ENCODE assay signal across 18 cellular contexts in genomic region chr15:37793851-37794250, GRCh38.
DNase-seq lines count a peak whose midpoint lies in the region; ATAC-seq and TF ChIP-seq lines count a peak whose summit lies in the region.
"Had no signal": no experiment of that assay in that cellular context is flagged by ENCODE, and none has a peak within 500 bp of the region (broad histone marks: within the 10 kb centered on the region; RNA-seq: fewer than 3 reads in every experiment).

No MANE protein-coding gene starts in this region.

- peak; percentile 38 for DNase-seq in BE2C
- DNase-seq in HT1080 (ENCODE audit: low read depth) = peak; percentile 17
- no peak for DNase-seq in kidney epithelial cell (ENCODE audit: low read depth)
- no peak for DNase-seq in stimulated activated CD4-positive, alpha-beta T cell treated with anti-CD3 and anti-CD28 coated beads, Interleukin-4, amount 100 ng/mL, for 4 hours
- DNase-seq in activated naive CD4-positive, alpha-beta T cell treated with anti-CD3 and anti-CD28 coated beads, Interleukin-2, amount 50 U/mL, for 72 hours (ENCODE audit: low spot score in 2 of 2) = no peak
- no peak for DNase-seq in Right ventricle myocardium inferior (ENCODE audit: missing footprints)
- DNase-seq: activated CD8-positive, alpha-beta memory T cell treated with anti-CD3 and anti-CD28 coated beads, Interleukin-2, amount 50 U/mL, for 48 hours; C1 segment of cervical spinal cord; midbrain; NCI-H1436 treated with DMSO at 0.1 percent for 48 hours; NCI-H524 treated with DMSO at 0.1 percent for 48 hours; psoas muscle; stimulated activated CD4-positive, alpha-beta T cell treated with anti-CD3 and anti-CD28 coated beads, Interleukin-4, amount 100 ng/mL, for 24 hours; stimulated activated naive CD8-positive, alpha-beta T cell treated with anti-CD3 and anti-CD28 coated beads, Interleukin-15, Interleukin-2, amounts not matched to agents 100 U/mL and 50 U/mL, for 24 hours had no signal

- H3K27me3 ChIP-seq in BE2C = no peaks in the 10 kb centered on the region
- no peaks in the 10 kb centered on the region for H3K27me3 ChIP-seq in kidney epithelial cell (ENCODE audit: control insufficient read depth, insufficient read depth, low read length)
- H3K27me3 ChIP-seq: esophagus muscularis mucosa, SJSA1 had no signal

- TF ChIP-seq CTCF in BE2C (IDR thresholded peaks at IDR 0.05; ENCODE audit: low read depth, low read length) = peak; percentile 72
- TF ChIP-seq CTCF in VCaP (conservative IDR thresholded peaks at IDR 0.05) = peak; percentile 20; the same call in 1 of the 2 replicates
- TF ChIP-seq CTCF in kidney epithelial cell (IDR thresholded peaks at IDR 0.05; ENCODE audit: insufficient read depth, low read length, poor library complexity, severe bottlenecking) = peak; percentile 41

- peaks cover 16% of the 10 kb centered on the region for H3K4me1 ChIP-seq in BE2C
- H3K4me1 ChIP-seq: esophagus muscularis mucosa, psoas muscle had no signal

- H3K4me3 ChIP-seq in BE2C (ENCODE audit: low read depth, low read length) (no peak overlapping the region), kidney epithelial cell (ENCODE audit: low read depth, low read length) (no peak overlapping the region)
- H3K4me3 ChIP-seq: esophagus muscularis mucosa, psoas muscle, SJSA1 had no signal

- no peak overlapping the region for H3K27ac Mint-ChIP-seq in activated naive CD4-positive, alpha-beta T cell treated with anti-CD3 and anti-CD28 coated beads, Interleukin-2, amount 50 U/mL, for 72 hours

- H3K36me3 ChIP-seq in BE2C = no peaks in the 10 kb centered on the region
- H3K36me3 ChIP-seq in kidney epithelial cell (ENCODE audit: control insufficient read depth, insufficient read depth, low read length) = no peaks in the 10 kb centered on the region
- H3K36me3 ChIP-seq: esophagus muscularis mucosa, SJSA1 had no signal

- no peaks in the 10 kb centered on the region for H3K9me3 ChIP-seq in BE2C
- H3K9me3 ChIP-seq: esophagus muscularis mucosa, psoas muscle, SJSA1 had no signal

- no peaks in the 10 kb centered on the region for H3K36me3 Mint-ChIP-seq in activated naive CD4-positive, alpha-beta T cell treated with anti-CD3 and anti-CD28 coated beads, Interleukin-2, amount 50 U/mL, for 72 hours

- no peak for ATAC-seq in GM19328 (IDR thresholded peaks at IDR 0.05; ENCODE audit: unreplicated experiment)
- ATAC-seq in activated naive CD4-positive, alpha-beta T cell treated with anti-CD3 and anti-CD28 coated beads, Interleukin-2, amount 50 U/mL, for 72 hours = no peak
- no peak for ATAC-seq in Right ventricle myocardium inferior
- ATAC-seq: psoas muscle; stimulated activated naive CD8-positive, alpha-beta T cell treated with anti-CD3 and anti-CD28 coated beads, Interleukin-15, Interleukin-2, amounts not matched to agents 100 U/mL and 50 U/mL, for 24 hours had no signal

- H3K27ac ChIP-seq in VCaP = no peak overlapping the region
- H3K27ac ChIP-seq: esophagus muscularis mucosa, psoas muscle, SJSA1 had no signal

- intact Hi-C loops in Right ventricle myocardium inferior (cut with DNase I) = no loop called here

- peaks cover 0 to 9% of the 10 kb centered on the region in 2 donors for H3K9me3 Mint-ChIP-seq in activated naive CD4-positive, alpha-beta T cell treated with anti-CD3 and anti-CD28 coated beads, Interleukin-2, amount 50 U/mL, for 72 hours

Comparison
In these comparisons a context has a peak if more than half of its experiments do, and no peak if none do; other contexts are left out.
1. DNase-seq: peak in BE2C (single experiment) and HT1080 (single experiment); none in kidney epithelial cell (single experiment), stimulated activated CD4-positive, alpha-beta T cell treated with anti-CD3 and anti-CD28 coated beads, Interleukin-4, amount 100 ng/mL, for 4 hours (0 of 2), activated naive CD4-positive, alpha-beta T cell treated with anti-CD3 and anti-CD28 coated beads, Interleukin-2, amount 50 U/mL, for 72 hours (0 of 2) and Right ventricle myocardium inferior (single experiment).
2. CTCF ChIP-seq: peak in every context shown above with its lines; median percentile 72 in BE2C; 41 in kidney epithelial cell; 20 in VCaP.